ENCODE assay signal across 18 cellular contexts in genomic region chr1:61268546-61269243, GRCh38.
DNase-seq lines count a peak whose midpoint lies in the region; ATAC-seq, FAIRE-seq and TF ChIP-seq lines count a peak whose summit lies in the region.
"Had no signal": no experiment of that assay in that cellular context is flagged by ENCODE, and none has a peak within 500 bp of the region (broad histone marks: within the 10 kb centered on the region; RNA-seq: fewer than 3 reads in every experiment).

No MANE protein-coding gene starts in this region.

- no peak overlapping the region for H3K27ac Mint-ChIP-seq in GM23338

- no peak overlapping the region for H3K4me3 Mint-ChIP-seq in GM23338

- DNase-seq in GM23338 (ENCODE audit: low spot score) (no peak), SK-N-DZ (ENCODE audit: low spot score) (peak; percentile 83), frontal cortex (ENCODE audit: low spot score in 2 of 2) (no peak), occipital lobe (lab: John Stamatoyannopoulos, UW) (peak; percentile 28), left lung (no peak), D341Med (ENCODE audit: low spot score) (no peak), MG63 (no peak)
- DNase-seq: activated CD4-positive, alpha-beta T cell treated with anti-CD3 and anti-CD28 coated beads, Interleukin-2, amount 50 U/mL, for 48 hours; activated naive CD4-positive, alpha-beta T cell treated with anti-CD3 and anti-CD28 coated beads, Interleukin-2, amount 50 U/mL, for 16 hours; foreskin keratinocyte; NCI-H1930; NCI-H774; stimulated activated CD4-positive, alpha-beta T cell treated with anti-CD3 and anti-CD28 coated beads, Interleukin-1b, Interleukin-23, amount 100 ng/mL, for 48 hours had no signal

- no peak overlapping the region for H2AFZ ChIP-seq in GM23338

- no peaks in the 10 kb centered on the region for H4K20me1 ChIP-seq in GM23338 (replicated peaks; ENCODE audit: insufficient read depth)

- H3K9me2 ChIP-seq in GM23338 (ENCODE audit: insufficient read depth), result no peaks in the 10 kb centered on the region

- peaks cover 4% of the 10 kb centered on the region for H3K27me3 Mint-ChIP-seq in GM23338 (ENCODE audit: insufficient read depth, low read depth, poor library complexity)

- no peaks in the 10 kb centered on the region for H3K36me3 Mint-ChIP-seq in GM23338 (ENCODE audit: low read depth)

- intact Hi-C loops in left lung (cut with DNase I), result no loop called here

- peak; percentile 95 for FAIRE-seq in frontal cortex (lab: Jason Lieb, UNC)
- FAIRE-seq: H1 had no signal

- H3K4me1 Mint-ChIP-seq in GM23338, result peaks cover 29% of the 10 kb centered on the region

- H3K27ac ChIP-seq in GM23338 (ENCODE audit: low read depth) (no peak overlapping the region), left lung (no peak overlapping the region)
- H3K27ac ChIP-seq: coronary artery, foreskin keratinocyte, HL-60 had no signal

- H3K9me3 ChIP-seq in left lung, result no peaks in the 10 kb centered on the region
- no peaks in the 10 kb centered on the region for H3K9me3 ChIP-seq in MG63

- TF ChIP-seq CTCF in GM23338 (conservative IDR thresholded peaks at IDR 0.05; ENCODE audit: low read depth in 2 of 2) (no peak), left lung (IDR thresholded peaks at IDR 0.05) (no peak)

- no peaks in the 10 kb centered on the region; the same call in 2 of the 3 replicates for H3K9me3 Mint-ChIP-seq in GM23338

- no peaks in the 10 kb centered on the region for H3K36me3 ChIP-seq in GM23338 (ENCODE audit: insufficient read depth)
- H3K36me3 ChIP-seq in left lung, result no peaks in the 10 kb centered on the region
- no peaks in the 10 kb centered on the region for H3K36me3 ChIP-seq in MG63

- H3K4me1 ChIP-seq in GM23338 (ENCODE audit: insufficient read depth) (peaks cover 14% of the 10 kb centered on the region), left lung (no peaks in the 10 kb centered on the region)

- ATAC-seq in GM23338, result peak; percentile 26; the same call in 1 of the 3 replicates
- ATAC-seq in left lung, result no peak
- ATAC-seq in HG02623 (IDR thresholded peaks at IDR 0.05; ENCODE audit: unreplicated experiment), result no peak
- ATAC-seq: foreskin keratinocyte, left lobe of liver had no signal

- H3K79me2 ChIP-seq in GM23338 (replicated peaks; ENCODE audit: insufficient read depth), result no peaks in the 10 kb centered on the region

- no peak overlapping the region for H3K4me3 ChIP-seq in GM23338
- no peak overlapping the region for H3K4me3 ChIP-seq in left lung
- H3K4me3 ChIP-seq in MG63, result no peak overlapping the region
- H3K4me3 ChIP-seq: coronary artery had no signal

- H3K27me3 ChIP-seq in GM23338 (ENCODE audit: insufficient read depth) (no peaks in the 10 kb centered on the region), left lung (no peaks in the 10 kb centered on the region), MG63 (no peaks in the 10 kb centered on the region)
- H3K27me3 ChIP-seq: foreskin keratinocyte had no signal

- no peak overlapping the region for H3K4me2 ChIP-seq in GM23338

- H3F3A ChIP-seq in GM23338 (replicated peaks; ENCODE audit: low read depth), result no peaks in the 10 kb centered on the region

TF ChIP-seq in GM23338, 12 proteins besides CTCF, POLR2A, EP300 and RAD21 (continues in another document):
- no peak for TF ChIP-seq EZH2 (IDR thresholded peaks at IDR 0.05; ENCODE audit: low read depth, unreplicated experiment)
- TF ChIP-seq ETS1 (IDR thresholded peaks at IDR 0.05), result no peak
- TF ChIP-seq ZNF331 (CRISPR knock-in tag; IDR thresholded peaks at IDR 0.05; ENCODE audit: low read depth), result no peak
- TF ChIP-seq STAT1 (IDR thresholded peaks at IDR 0.05; ENCODE audit: unreplicated experiment), result no peak
- no peak for TF ChIP-seq EZH2phosphoT487 (IDR thresholded peaks at IDR 0.05; ENCODE audit: unreplicated experiment)
- TF ChIP-seq REST (IDR thresholded peaks at IDR 0.05; ENCODE audit: unreplicated experiment), result no peak
- no peak for TF ChIP-seq JUNB (IDR thresholded peaks at IDR 0.05; ENCODE audit: unreplicated experiment)
- TF ChIP-seq POLR2AphosphoS5 (IDR thresholded peaks at IDR 0.05; ENCODE audit: low read depth), result no peak
- no peak for TF ChIP-seq CREB1 (CRISPR knock-in tag; IDR thresholded peaks at IDR 0.05; ENCODE audit: low read depth)

Comparison
In these comparisons a context has a peak if more than half of its experiments do, and no peak if none do; other contexts are left out.
1. DNase-seq: peak in SK-N-DZ (single experiment) and occipital lobe (single experiment); none in GM23338 (single experiment), frontal cortex (0 of 2), left lung (0 of 2), D341Med (single experiment) and MG63 (single experiment).